ENCODE assay signal across 1 cellular context in genomic region chr17:17921192-17922082, GRCh38.
A peak's percentile ranks its signal among the peaks of the same experiment; 100 is the strongest.
TF ChIP-seq lines count a peak whose summit lies in the region.

No MANE protein-coding gene starts in this region.

TF ChIP-seq in HCT116, 20 proteins besides CTCF, POLR2A, EP300 and RAD21 (continued from another document):
- no peak; the same call in 1 of the 2 replicates for TF ChIP-seq ATF3 (IDR thresholded peaks at IDR 0.05)
- TF ChIP-seq, protein P1, sequence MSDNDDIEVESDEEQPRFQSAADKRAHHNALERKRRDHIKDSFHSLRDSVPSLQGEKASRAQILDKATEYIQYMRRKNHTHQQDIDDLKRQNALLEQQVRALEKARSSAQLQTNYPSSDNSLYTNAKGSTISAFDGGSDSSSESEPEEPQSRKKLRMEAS (IDR thresholded peaks at IDR 0.05), result peak; percentile 69
- TF ChIP-seq SIN3A (IDR thresholded peaks at IDR 0.05; ENCODE audit: low read depth), result peak; percentile 80
